Comparison of ENCODE assay signal across 8 cellular contexts in the genomic region with DNA sequence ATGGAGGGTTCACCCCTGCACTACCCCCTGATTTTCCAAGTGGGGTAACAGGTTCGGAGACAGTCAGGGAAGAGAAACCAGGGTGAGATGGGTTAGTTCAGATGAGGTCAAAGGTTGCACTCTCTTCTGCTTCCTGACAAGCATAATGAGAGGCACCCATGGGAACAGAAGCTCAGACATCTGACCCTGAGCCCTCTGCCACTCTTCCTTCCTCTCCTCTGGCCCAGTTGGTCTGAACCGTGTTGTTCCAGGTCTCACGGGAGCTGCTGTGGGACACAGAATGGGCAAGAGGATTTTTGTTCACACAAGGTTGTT. TPM values are rescaled to one million over a fixed set of nuclear protein-coding genes. Genes with fewer than 3 reads are reported as not detected.
A peak's percentile ranks its signal among the peaks of the same experiment; 100 is the strongest.
DNase-seq lines count a peak whose midpoint lies in the region; ATAC-seq, FAIRE-seq and TF ChIP-seq lines count a peak whose summit lies in the region.

No MANE protein-coding gene starts in this region.

- H3K36me3 ChIP-seq in Panc1 (ENCODE audit: control insufficient read depth, insufficient read depth, low read length), result no peaks in the 10 kb centered on the region
- H3K36me3 ChIP-seq in duodenal mucosa (ENCODE audit: control insufficient read depth in 1 of 2, insufficient read depth in 2 of 2, low read length in 2 of 2), result no peaks in the 10 kb centered on the region
- no peaks in the 10 kb centered on the region for H3K36me3 ChIP-seq in pancreas

- H3K9ac ChIP-seq in duodenal mucosa (ENCODE audit: low read depth in 1 of 2, low read length in 2 of 2), result peak overlapping the region; percentile 20 to 28

- in situ Hi-C loops in Panc1 (cut with HindIII; ENCODE audit: low pct_unique_long_range_greater_than_20kb, low sequenced_read_pairs), result loop anchor here (25.0 kb wide), 1 partner anchor 354 kb away; a partner anchor contains a TSS

- FAIRE-seq in pancreas (lab: Jason Lieb, UNC), result no peak
- FAIRE-seq in GM12892 (lab: Jason Lieb, UNC), result no peak

- H3K4me1 ChIP-seq in Panc1 (ENCODE audit: control insufficient read depth, insufficient read depth, low read length) (peaks cover 62% of the 10 kb centered on the region), duodenal mucosa (ENCODE audit: control insufficient read depth in 1 of 2, insufficient read depth in 2 of 2, low read length in 2 of 2) (peaks cover 51 to 56% of the 10 kb centered on the region in 2 donors), pancreas (peaks cover 46 to 55% (median 47%) of the 10 kb centered on the region in 3 donors)

- ATAC-seq in Panc1 (no peak), pancreas (no peak), HG03460 (IDR thresholded peaks at IDR 0.05; ENCODE audit: unreplicated experiment) (no peak)

- H3K27ac ChIP-seq in Panc1 (ENCODE audit: low read length) (peak overlapping the region; percentile 99), duodenal mucosa (ENCODE audit: low read depth, low read length) (peak overlapping the region; percentile 16), pancreas (peak overlapping the region; percentile 57 to 83 (median 72))

- POLR2A ChIA-PET in Panc1 (lab: Charles Lee), result interaction anchor here (0.5 kb wide), 1 partner anchor 26 kb away, joined by 7 read pairs; no protein-coding TSS in a partner anchor

- 45 to 50% methylated on average over 3 of the region's 3 CpGs for WGBS in pancreas, 2 donors

- TF ChIP-seq POLR2A in GM12892 (IDR thresholded peaks at IDR 0.05; ENCODE audit: low read depth, low read length), result no peak

- intact Hi-C loops in Panc1 (cut with micrococcal nuclease; ENCODE audit: unreplicated experiment), result no loop called here
- intact Hi-C loops in pancreas (cut with DNase I), result no loop called here

- H3K27me3 ChIP-seq in Panc1 (ENCODE audit: control insufficient read depth, insufficient read depth, low read length) (no peaks in the 10 kb centered on the region), duodenal mucosa (ENCODE audit: control insufficient read depth in 1 of 2, insufficient read depth in 2 of 2, low read length in 2 of 2) (no peaks in the 10 kb centered on the region), pancreas (no peaks in the 10 kb centered on the region)

- H3K9me3 ChIP-seq in Panc1 (ENCODE audit: control insufficient read depth, insufficient read depth, low read depth, low read length) (no peaks in the 10 kb centered on the region), duodenal mucosa (ENCODE audit: control insufficient read depth in 1 of 2, low read length in 2 of 2) (no peaks in the 10 kb centered on the region), pancreas (no peaks in the 10 kb centered on the region)

- no TSS peak for BruUV-seq in Panc1 (replicated peaks; lab: Mats Ljungman, UMichigan)

- DNase-seq in CD1c-positive myeloid dendritic cell (ENCODE audit: extremely low spot score) (peak; percentile 40), Panc1 (ENCODE audit: low read depth, low spot score) (no peak), pancreas (no peak), NCI-H446 treated with DMSO at 0.1 percent for 48 hours (lab: John Stamatoyannopoulos, UW) (no peak), GM12892 (ENCODE audit: insufficient read length) (no peak), SW 1271 (lab: John Stamatoyannopoulos, UW) (no peak)

- TF ChIP-seq CTCF in Panc1 (IDR thresholded peaks at IDR 0.05) (no peak), pancreas (IDR thresholded peaks at IDR 0.05) (no peak)

- no peak overlapping the region for H3K4me3 ChIP-seq in Panc1 (ENCODE audit: low read depth in 2 of 2, low read length in 2 of 2)
- peak overlapping the region in 1 of 2 donors; percentile 19 for H3K4me3 ChIP-seq in duodenal mucosa (ENCODE audit: low read depth in 1 of 2, low read length in 2 of 2)
- H3K4me3 ChIP-seq in pancreas, result no peak overlapping the region

- CTCF ChIA-PET in Panc1 (lab: Charles Lee), result interaction anchor here (0.6 kb wide), 1 partner anchor 9 kb away, joined by 3 read pairs; no protein-coding TSS in a partner anchor

RNA-seq across cellular contexts. Expression of a gene that starts 38.4 kb away (rescaled TPM):
- total RNA-seq in Panc1 (2021; ENCODE audit: unreplicated experiment) (51.0 TPM), pancreas (10 to 100 TPM; 14.6 to 19.7 (median 17.7) TPM)
- polyA plus RNA-seq in Panc1 (2012; ENCODE audit: insufficient read length), result 46.8 TPM
- polyA plus RNA-seq in pancreas, result 10 to 100 TPM; 19.3 to 22.0 TPM
- 9.9 TPM for polyA plus RNA-seq in GM12892 (2012; ENCODE audit: missing spikeins)

RNA-seq across cellular contexts. Expression of a gene that starts 42.6 kb away (rescaled TPM):
- total RNA-seq in Panc1 (2021; ENCODE audit: unreplicated experiment) (157 TPM), pancreas (1,000 to 10,000 TPM in 1 of 6 donors, 100 to 1,000 TPM in 3, 10 to 100 TPM in 2; 61.6 to 1,144 (median 191) TPM)
- polyA plus RNA-seq in Panc1 (2012; ENCODE audit: insufficient read length), result 344 TPM
- 100 to 1,000 TPM; 228 to 795 TPM for polyA plus RNA-seq in pancreas
- polyA plus RNA-seq in GM12892 (2012; ENCODE audit: missing spikeins), result 158 TPM

Comparison
In these comparisons a context has a peak if more than half of its experiments do, and no peak if none do; other contexts are left out.
1. H3K27ac ChIP-seq: peak in every context shown above with its lines; median percentile 99 in Panc1; 72 in pancreas; 16 in duodenal mucosa.